17 cellular contexts compared by ENCODE assay signal in the genomic region with DNA sequence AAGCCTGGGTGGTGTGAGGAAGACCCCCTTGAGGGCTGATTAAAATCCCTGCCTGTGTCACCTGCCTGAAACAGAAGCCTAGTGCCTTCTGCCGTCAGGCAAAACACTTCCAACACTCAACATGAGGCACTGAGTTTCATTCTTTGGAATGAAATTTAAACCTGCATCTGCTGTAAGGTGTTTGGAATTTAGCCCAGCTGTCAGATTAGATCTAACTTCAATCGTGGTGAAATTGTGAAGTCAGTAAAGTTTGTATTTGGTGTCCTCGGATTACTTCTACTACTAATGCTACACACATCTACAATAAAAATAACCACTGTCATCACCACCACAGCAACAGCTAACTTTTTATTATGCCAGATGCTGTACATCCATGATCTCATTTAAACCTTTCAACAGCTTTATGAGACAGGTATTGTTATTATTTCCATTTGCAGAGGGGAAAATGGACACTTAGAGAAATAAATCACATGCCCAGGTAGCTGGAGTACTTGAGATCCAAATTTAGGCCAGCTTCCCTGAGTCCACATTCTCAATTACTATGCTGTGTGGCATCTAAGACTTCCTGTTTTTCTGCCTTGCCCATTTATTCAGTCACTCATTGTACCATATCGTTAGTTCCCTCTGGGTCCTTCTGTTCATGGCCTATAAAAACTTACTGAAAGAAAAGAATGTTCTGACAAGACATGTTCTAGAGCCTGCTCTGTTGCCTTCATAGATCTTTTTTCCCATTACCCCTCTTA.
"Had no signal": no experiment of that assay in that cellular context is flagged by ENCODE, and none has a peak within 500 bp of the region (broad histone marks: within the 10 kb centered on the region; RNA-seq: fewer than 3 reads in every experiment).

No MANE protein-coding gene starts in this region.

- H3K9me3 ChIP-seq: heart right ventricle, right lobe of liver, stomach, thoracic aorta had no signal

- H3K4me1 Mint-ChIP-seq: naive thymus-derived CD4-positive, alpha-beta T cell; neural progenitor cell; stimulated activated effector memory CD8-positive, alpha-beta T cell treated with anti-CD3 and anti-CD28 coated beads, Interleukin-12 subunit alpha, Interleukin-12 subunit beta, amount 100 ng/mL, for 72 hours had no signal

- H3K27ac Mint-ChIP-seq: activated T-cell treated with anti-CD3 and anti-CD28 coated beads, Interleukin-2, amount 50 U/mL, for 72 hours; naive thymus-derived CD4-positive, alpha-beta T cell; neural progenitor cell; stimulated activated effector memory CD8-positive, alpha-beta T cell treated with anti-CD3 and anti-CD28 coated beads, Interleukin-12 subunit alpha, Interleukin-12 subunit beta, amount 100 ng/mL, for 72 hours had no signal

- H3K36me3 ChIP-seq: heart right ventricle, neural progenitor cell, right lobe of liver, stomach, thoracic aorta, WERI-Rb-1 had no signal

- H3K36me3 Mint-ChIP-seq: naive thymus-derived CD4-positive, alpha-beta T cell; neural progenitor cell; stimulated activated effector memory CD8-positive, alpha-beta T cell treated with anti-CD3 and anti-CD28 coated beads, Interleukin-12 subunit alpha, Interleukin-12 subunit beta, amount 100 ng/mL, for 72 hours had no signal

- H3K9me3 Mint-ChIP-seq: activated T-cell treated with anti-CD3 and anti-CD28 coated beads, Interleukin-2, amount 50 U/mL, for 72 hours; neural progenitor cell; stimulated activated effector memory CD8-positive, alpha-beta T cell treated with anti-CD3 and anti-CD28 coated beads, Interleukin-12 subunit alpha, Interleukin-12 subunit beta, amount 100 ng/mL, for 72 hours had no signal

- H3K27me3 ChIP-seq: neural progenitor cell, right lobe of liver, stomach had no signal

- H3K4me1 ChIP-seq: heart right ventricle, neural progenitor cell, right lobe of liver, stomach had no signal

- H3K4me3 ChIP-seq: coronary artery, heart right ventricle, neural progenitor cell, right lobe of liver, stomach, thoracic aorta had no signal

- DNase-seq: activated CD4-positive, alpha-beta T cell treated with anti-CD3 and anti-CD28 coated beads, Interleukin-2, amount 50 U/mL, for 4 hours; activated effector memory CD4-positive, alpha-beta T cell treated with anti-CD3 and anti-CD28 coated beads, Interleukin-2, amount 50 U/mL, for 16 hours; activated naive CD4-positive, alpha-beta T cell treated with anti-CD3 and anti-CD28 coated beads, Interleukin-2, amount 50 U/mL, for 16 hours; activated T-cell treated with anti-CD3 and anti-CD28 coated beads, Interleukin-2, amount 50 U/mL, for 72 hours; aorta; heart right ventricle; mesendoderm; naive thymus-derived CD4-positive, alpha-beta T cell; right lobe of liver; small intestine; stimulated activated CD4-positive, alpha-beta T cell treated with anti-CD3 and anti-CD28 coated beads, Interleukin-4, amount 100 ng/mL, for 24 hours; stomach; WERI-Rb-1 had no signal

- H3K27ac ChIP-seq: coronary artery, heart right ventricle, neural progenitor cell, right lobe of liver, stomach, thoracic aorta, WERI-Rb-1 had no signal

- H3K4me3 Mint-ChIP-seq: activated T-cell treated with anti-CD3 and anti-CD28 coated beads, Interleukin-2, amount 50 U/mL, for 72 hours; naive thymus-derived CD4-positive, alpha-beta T cell; neural progenitor cell; stimulated activated effector memory CD8-positive, alpha-beta T cell treated with anti-CD3 and anti-CD28 coated beads, Interleukin-12 subunit alpha, Interleukin-12 subunit beta, amount 100 ng/mL, for 72 hours had no signal

- ATAC-seq: activated T-cell treated with anti-CD3 and anti-CD28 coated beads, Interleukin-2, amount 50 U/mL, for 72 hours; heart right ventricle; naive thymus-derived CD4-positive, alpha-beta T cell; right lobe of liver; stimulated activated effector memory CD8-positive, alpha-beta T cell treated with anti-CD3 and anti-CD28 coated beads, Interleukin-12 subunit alpha, Interleukin-12 subunit beta, amount 100 ng/mL, for 72 hours had no signal
